ENCODE assay signal across 10 cellular contexts in the genomic region with DNA sequence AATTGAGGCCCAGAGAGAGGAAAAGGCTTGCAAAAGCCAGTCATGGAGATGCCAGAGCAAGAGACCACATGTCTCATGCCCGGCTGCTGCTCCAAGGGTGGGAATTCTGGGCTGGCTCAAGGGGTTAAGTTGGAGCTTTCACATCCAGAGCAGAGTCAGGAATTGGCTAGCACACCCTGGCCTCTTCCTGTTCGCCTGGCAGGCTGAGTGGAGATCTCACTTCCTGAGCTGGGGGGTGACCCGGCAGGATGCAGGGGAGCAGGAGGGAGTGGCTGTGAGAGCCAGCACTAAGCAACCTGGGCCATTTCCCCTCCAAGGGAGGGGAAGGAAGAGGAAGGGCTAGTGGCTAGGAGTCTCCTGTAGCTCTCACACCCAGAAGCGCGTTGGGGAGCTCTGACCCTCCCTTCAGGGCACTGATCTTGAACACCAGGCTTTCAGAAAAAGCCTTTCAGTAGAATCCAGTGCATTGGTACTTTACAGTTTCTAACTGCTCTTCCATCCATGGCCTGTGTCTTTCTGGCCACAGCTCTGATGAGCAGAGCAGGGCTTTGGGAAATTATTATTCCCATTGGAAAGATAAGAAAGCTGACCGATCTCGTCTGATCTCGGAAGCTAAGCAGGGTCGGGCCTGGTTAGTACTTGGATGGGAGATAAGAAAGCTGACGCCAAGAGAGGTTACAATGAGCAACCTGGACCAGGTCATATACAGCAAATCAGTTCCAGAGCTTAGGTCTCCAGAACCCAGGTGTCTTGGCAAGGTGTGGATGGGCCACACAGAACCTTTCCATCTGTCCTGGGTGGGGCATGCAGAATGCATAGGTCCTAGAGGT. TPM values are rescaled to one million over a fixed set of nuclear protein-coding genes. Genes with fewer than 3 reads are reported as not detected.
DNase-seq lines count a peak whose midpoint lies in the region; ATAC-seq and TF ChIP-seq lines count a peak whose summit lies in the region.
"Had no signal": no experiment of that assay in that cellular context is flagged by ENCODE, and none has a peak within 500 bp of the region (broad histone marks: within the 10 kb centered on the region; RNA-seq: fewer than 3 reads in every experiment).

No MANE protein-coding gene starts in this region.

- H3K36me3 ChIP-seq in DND-41 (ENCODE audit: insufficient read depth, low read length) (no peaks in the 10 kb centered on the region), endodermal cell (ENCODE audit: control insufficient read depth, insufficient read depth, low read length) (no peaks in the 10 kb centered on the region), lung (ENCODE audit: control insufficient read depth in 2 of 2, insufficient read depth in 2 of 2, low read length in 2 of 2) (no peaks in the 10 kb centered on the region)

- TF ChIP-seq CTCF in DND-41 (IDR thresholded peaks at IDR 0.05; ENCODE audit: borderline replicate concordance, extremely low read depth, low read length, poor library complexity, severe bottlenecking) (no peak), endodermal cell (conservative IDR thresholded peaks at IDR 0.05) (no peak), lung (IDR thresholded peaks at IDR 0.05; ENCODE audit: control extremely low read depth, extremely low read depth) (no peak), RWPE1 (conservative IDR thresholded peaks at IDR 0.05; ENCODE audit: low read depth) (no peak)

- H3K27me3 Mint-ChIP-seq in endodermal cell (ENCODE audit: insufficient read depth), result peaks cover 4% of the 10 kb centered on the region

- no peak overlapping the region for H2AFZ ChIP-seq in DND-41 (ENCODE audit: low read depth, low read length)

- WGBS in endodermal cell (ENCODE audit: insufficient coverage in 1 of 2, insufficient read length in 1 of 2), 2 experiments, result 68 to 79% methylated on average over 8 to 10 of the region's 10 CpGs
- 24 to 30% methylated on average over 10 of the region's 10 CpGs for WGBS in lung, 2 donors

- peaks cover 29% of the 10 kb centered on the region for H3K4me1 Mint-ChIP-seq in endodermal cell

- DNase-seq in DND-41 (no peak), NCI-H146 treated with DMSO at 0.1 percent for 48 hours (lab: John Stamatoyannopoulos, UW; ENCODE audit: unreplicated experiment) (peak; percentile 61), endodermal cell (peak; percentile 84), lung (ENCODE audit: low spot score) (peak; percentile 45), NCI-H526 (lab: John Stamatoyannopoulos, UW) (no peak), RWPE1 (ENCODE audit: low spot score) (no peak), HCEC 1CT (no peak)
- DNase-seq: NCI-H1436 treated with DMSO at 0.1 percent for 48 hours had no signal

- no peaks in the 10 kb centered on the region for H3K9me3 Mint-ChIP-seq in endodermal cell

- no peaks in the 10 kb centered on the region for H3K79me2 ChIP-seq in DND-41 (ENCODE audit: insufficient read depth, low read length)

- H3K27ac ChIP-seq in DND-41 (ENCODE audit: low read length) (no peak overlapping the region), endodermal cell (ENCODE audit: low read depth, low read length) (no peak overlapping the region), lung (ENCODE audit: low read depth in 1 of 2, low read length in 1 of 2) (peak overlapping the region; percentile 27 to 66), RWPE1 (no peak overlapping the region)

- POLR2A ChIA-PET in RWPE1 (lab: Yijun Ruan, JAX; ENCODE audit: low non-redundant PET), result interaction anchor here (0.6 kb wide), 1 partner anchor 1333 kb away, joined by 7 read pairs; no protein-coding TSS in a partner anchor

- H3K36me3 Mint-ChIP-seq in endodermal cell (ENCODE audit: low read depth), result no peaks in the 10 kb centered on the region

- H3K4me1 ChIP-seq in DND-41 (ENCODE audit: insufficient read depth, low read length), result no peaks in the 10 kb centered on the region
- peaks cover 7% of the 10 kb centered on the region for H3K4me1 ChIP-seq in endodermal cell (ENCODE audit: control insufficient read depth, insufficient read depth, low read length)
- peaks cover 0 to 7% of the 10 kb centered on the region in 2 donors for H3K4me1 ChIP-seq in lung (ENCODE audit: control insufficient read depth in 2 of 2, insufficient read depth in 2 of 2, low read length in 2 of 2)

- no peak overlapping the region for H3K4me3 Mint-ChIP-seq in endodermal cell

- H3K27me3 ChIP-seq in DND-41 (ENCODE audit: insufficient read depth, low read length, poor library complexity) (peaks cover 4% of the 10 kb centered on the region), endodermal cell (ENCODE audit: control insufficient read depth, insufficient read depth, low read length, poor library complexity, severe bottlenecking) (no peaks in the 10 kb centered on the region), lung (ENCODE audit: control insufficient read depth, insufficient read depth) (no peaks in the 10 kb centered on the region)

- no peak overlapping the region for H3K4me3 ChIP-seq in DND-41 (ENCODE audit: low read depth in 1 of 2, low read length in 2 of 2)
- H3K4me3 ChIP-seq in endodermal cell (ENCODE audit: low read length), result no peak overlapping the region
- H3K4me3 ChIP-seq in lung, result no peak overlapping the region
- H3K4me3 ChIP-seq: mucosa of descending colon had no signal

- H3K27ac Mint-ChIP-seq in endodermal cell, result peak overlapping the region; percentile 6

- H4K20me1 ChIP-seq in DND-41 (ENCODE audit: insufficient read depth, low read length), result peaks cover 2% of the 10 kb centered on the region; the same call in 1 of the 2 replicates

- ATAC-seq in DND-41 (ENCODE audit: insufficient read depth, low read depth) (0 out of 3 replicates have a peak, but pooled peaks have one; percentile 39), lung (ENCODE audit: insufficient read depth, low FRiP score) (peak; percentile 53), GM21423 (IDR thresholded peaks at IDR 0.05; ENCODE audit: unreplicated experiment) (no peak)
- ATAC-seq: mucosa of descending colon had no signal

- CTCF ChIA-PET in RWPE1 (lab: Yijun Ruan, JAX), result interaction anchor here (0.6 to 1.1 kb wide), 5 partner anchors 10 to 645 kb away, joined by 3 to 4 read pairs (median 3); no protein-coding TSS in a partner anchor

- H3K9ac ChIP-seq in DND-41 (ENCODE audit: low read depth, low read length) (no peak overlapping the region), endodermal cell (ENCODE audit: extremely low read depth, low read length, poor library complexity, severe bottlenecking) (no peak overlapping the region)

- no peak overlapping the region for H3K4me2 ChIP-seq in DND-41 (ENCODE audit: insufficient read depth, low read length)

- H3K9me3 ChIP-seq in DND-41 (ENCODE audit: insufficient read depth, low read length, severe bottlenecking) (no peaks in the 10 kb centered on the region), endodermal cell (ENCODE audit: control insufficient read depth, low read length) (no peaks in the 10 kb centered on the region), lung (ENCODE audit: control insufficient read depth in 2 of 2, insufficient read depth in 1 of 2, low read length in 1 of 2) (no peaks in the 10 kb centered on the region)
- H3K9me3 ChIP-seq: mucosa of descending colon had no signal

RNA-seq across cellular contexts. Expression of gene CCM2L, which starts 2.2 kb away (rescaled TPM):
- total RNA-seq in endodermal cell, result 1 to 10 TPM; 5.2 to 7.8 TPM
- 2.2 TPM for polyA plus RNA-seq in endodermal cell (2013, experiment 1 of 2)
- 2.2 TPM for polyA plus RNA-seq in endodermal cell (2013, experiment 2 of 2)
- total RNA-seq in lung, result 10 to 100 TPM; 12.5 to 12.8 TPM
- polyA plus RNA-seq in lung, result 10 to 100 TPM in 1 of 2 donors, 1 to 10 TPM in 1; 6.6 to 10.8 TPM

RNA-seq across cellular contexts. Expression of gene XKR7, which starts 40.1 kb away (rescaled TPM):
- total RNA-seq in endodermal cell (1 to 10 TPM; 2.7 to 3.1 TPM), lung (under 1 TPM; 0.03 to 0.12 TPM)
- 3.9 TPM for polyA plus RNA-seq in endodermal cell (2013, experiment 1 of 2)
- polyA plus RNA-seq in endodermal cell (2013, experiment 2 of 2), result 3.4 TPM
- under 1 TPM; 0.02 to 0.08 TPM for polyA plus RNA-seq in lung

RNA-seq across cellular contexts. Expression of gene HCK, which starts 44.0 kb away (rescaled TPM):
- total RNA-seq in endodermal cell (under 1 TPM; 0.24 to 0.40 TPM), lung (10 to 100 TPM; 28.1 to 94.3 TPM)
- 0.18 TPM for polyA plus RNA-seq in endodermal cell (2013, experiment 1 of 2)
- 0.12 TPM for polyA plus RNA-seq in endodermal cell (2013, experiment 2 of 2)
- 100 to 1,000 TPM in 1 of 2 donors, 10 to 100 TPM in 1; 18.5 to 304 TPM for polyA plus RNA-seq in lung

RNA-seq across cellular contexts. Expression of gene PDRG1, which starts 56.2 kb away (rescaled TPM):
- total RNA-seq in endodermal cell (10 to 100 TPM; 20.4 to 24.4 TPM), lung (10 to 100 TPM in 1 of 2 donors, 1 to 10 TPM in 1; 6.3 to 10.7 TPM)
- 19.2 TPM for polyA plus RNA-seq in endodermal cell (2013, experiment 1 of 2)
- polyA plus RNA-seq in endodermal cell (2013, experiment 2 of 2), result 18.4 TPM
- 10 to 100 TPM; 12.3 to 13.0 TPM for polyA plus RNA-seq in lung

Comparison
In these comparisons a context has a peak if more than half of its experiments do, and no peak if none do; other contexts are left out.
1. DNase-seq: peak in NCI-H146 treated with DMSO at 0.1 percent for 48 hours (single experiment), endodermal cell (single experiment) and lung (single experiment); none in DND-41 (single experiment), NCI-H526 (0 of 2), RWPE1 (single experiment) and HCEC 1CT (single experiment).
2. H3K27ac ChIP-seq: peak in lung (2 of 2); none in DND-41 (single experiment), endodermal cell (single experiment) and RWPE1 (single experiment).
3. RNA of gene HCK, which starts 44.0 kb away (total RNA-seq): 28.1 to 94.3 TPM in lung; 0.24 to 0.40 TPM in endodermal cell; every median in the first group is over 10 times any median in the second.